ENCODE assay signal across 8 cellular contexts in genomic region chr10:101818119-101818957, GRCh38.
DNase-seq lines count a peak whose midpoint lies in the region; ATAC-seq lines count a peak whose summit lies in the region.

Gene OGA, minus strand, starts transcription at chr10:101818444. Its CDS starts 422 bp downstream, at chr10:101818022.

- peak; percentile 83 to 100 (median 97) for DNase-seq in C1 segment of cervical spinal cord (lab: John Stamatoyannopoulos, UW)
- peak; percentile 96 for DNase-seq in NCI-H748 treated with DMSO at 0.1 percent for 48 hours (lab: John Stamatoyannopoulos, UW)
- DNase-seq in activated CD4-positive, alpha-beta T cell treated with anti-CD3 and anti-CD28 coated beads, Interleukin-2, amount 50 U/mL, for 24 hours (ENCODE audit: low read depth in 1 of 2, low spot score in 1 of 2) = peak; percentile 90 to 96
- peak; percentile 99 for DNase-seq in dedifferentiated amniotic fluid mesenchymal stem cell (ENCODE audit: extremely low spot score)
- DNase-seq in left kidney (ENCODE audit: low read depth, low spot score) = peak; percentile 100
- peak; percentile 96 to 98 for DNase-seq in stimulated activated CD4-positive, alpha-beta T cell treated with anti-CD3 and anti-CD28 coated beads, Interleukin-2, amount 100 ng/mL, for 24 hours

- ATAC-seq in GM19372 (IDR thresholded peaks at IDR 0.05; ENCODE audit: low read depth, unreplicated experiment) (peak; percentile 89), HG03558 (IDR thresholded peaks at IDR 0.05; ENCODE audit: extremely low read depth, unreplicated experiment) (peak; percentile 58)

Comparison
In these comparisons a context has a peak if more than half of its experiments do, and no peak if none do; other contexts are left out.
1. Peak in every context shown above with its lines: DNase-seq and ATAC-seq.